In the genomic region with DNA sequence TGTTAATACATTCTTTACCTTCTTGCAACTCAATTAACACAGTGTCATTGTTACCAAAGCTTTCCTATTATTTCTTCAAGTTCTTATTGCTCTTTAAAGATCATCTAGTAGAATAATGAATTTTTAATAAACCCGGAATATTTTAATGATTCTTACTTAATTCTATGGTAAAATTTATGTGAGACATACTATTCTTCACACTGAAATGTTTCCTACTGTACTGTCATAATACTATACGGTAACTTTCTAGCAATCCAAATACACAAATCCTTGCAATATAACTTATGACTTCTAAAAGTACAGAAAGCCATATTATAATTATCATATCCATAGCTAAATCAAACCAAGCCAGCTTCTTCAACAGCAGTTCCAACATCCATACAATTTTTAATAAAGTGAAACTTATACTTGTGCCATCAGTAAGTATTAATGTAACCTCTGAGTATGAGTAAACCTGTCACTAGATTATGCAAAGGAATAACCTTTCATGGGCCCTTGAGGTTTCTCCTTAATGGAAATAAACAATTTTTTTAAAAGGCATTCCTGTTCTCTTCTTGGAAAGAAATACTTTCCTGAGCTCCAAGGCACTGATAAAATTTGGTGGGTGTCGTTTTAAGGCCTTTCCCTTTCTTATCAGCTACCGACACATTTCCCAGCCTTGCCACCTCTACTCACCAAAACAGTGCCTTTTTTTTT, we compare ENCODE assay signal across 1 cellular context.
A peak's percentile ranks its signal among the peaks of the same experiment; 100 is the strongest.
TF ChIP-seq lines count a peak whose summit lies in the region.

No MANE protein-coding gene starts in this region.

TF ChIP-seq in K562, 482 proteins besides CTCF, POLR2A, EP300 and RAD21 (continued from another document and continues in another):
- TF ChIP-seq, protein P1, sequence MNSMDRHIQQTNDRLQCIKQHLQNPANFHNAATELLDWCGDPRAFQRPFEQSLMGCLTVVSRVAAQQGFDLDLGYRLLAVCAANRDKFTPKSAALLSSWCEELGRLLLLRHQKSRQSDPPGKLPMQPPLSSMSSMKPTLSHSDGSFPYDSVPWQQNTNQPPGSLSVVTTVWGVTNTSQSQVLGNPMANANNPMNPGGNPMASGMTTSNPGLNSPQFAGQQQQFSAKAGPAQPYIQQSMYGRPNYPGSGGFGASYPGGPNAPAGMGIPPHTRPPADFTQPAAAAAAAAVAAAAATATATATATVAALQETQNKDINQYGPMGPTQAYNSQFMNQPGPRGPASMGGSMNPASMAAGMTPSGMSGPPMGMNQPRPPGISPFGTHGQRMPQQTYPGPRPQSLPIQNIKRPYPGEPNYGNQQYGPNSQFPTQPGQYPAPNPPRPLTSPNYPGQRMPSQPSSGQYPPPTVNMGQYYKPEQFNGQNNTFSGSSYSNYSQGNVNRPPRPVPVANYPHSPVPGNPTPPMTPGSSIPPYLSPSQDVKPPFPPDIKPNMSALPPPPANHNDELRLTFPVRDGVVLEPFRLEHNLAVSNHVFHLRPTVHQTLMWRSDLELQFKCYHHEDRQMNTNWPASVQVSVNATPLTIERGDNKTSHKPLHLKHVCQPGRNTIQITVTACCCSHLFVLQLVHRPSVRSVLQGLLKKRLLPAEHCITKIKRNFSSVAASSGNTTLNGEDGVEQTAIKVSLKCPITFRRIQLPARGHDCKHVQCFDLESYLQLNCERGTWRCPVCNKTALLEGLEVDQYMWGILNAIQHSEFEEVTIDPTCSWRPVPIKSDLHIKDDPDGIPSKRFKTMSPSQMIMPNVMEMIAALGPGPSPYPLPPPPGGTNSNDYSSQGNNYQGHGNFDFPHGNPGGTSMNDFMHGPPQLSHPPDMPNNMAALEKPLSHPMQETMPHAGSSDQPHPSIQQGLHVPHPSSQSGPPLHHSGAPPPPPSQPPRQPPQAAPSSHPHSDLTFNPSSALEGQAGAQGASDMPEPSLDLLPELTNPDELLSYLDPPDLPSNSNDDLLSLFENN (IDR thresholded peaks at IDR 0.05; ENCODE audit: low read depth in 2 of 2, low read length in 2 of 2), result peak in 1 of 2 experiments; percentile 92; a peak in 2 of 4 replicates
- TF ChIP-seq CHCHD3 (CRISPR knock-in tag; IDR thresholded peaks at IDR 0.05) (no peak), HLTF (IDR thresholded peaks at IDR 0.05) (no peak), ETV5 (CRISPR knock-in tag; IDR thresholded peaks at IDR 0.05; ENCODE audit: low read depth) (no peak), CBX3 (IDR thresholded peaks at IDR 0.05; ENCODE audit: borderline replicate concordance in 1 of 2, low read length in 2 of 2) (peak in 1 of 2 experiments; percentile 81; a peak in 1 of 3 replicates), ZNF830 (CRISPR knock-in tag; IDR thresholded peaks at IDR 0.05) (no peak), BRF1 (IDR thresholded peaks at IDR 0.05; ENCODE audit: borderline replicate concordance, extremely low read depth, insufficient read length) (no peak), SREBF2 (CRISPR knock-in tag; IDR thresholded peaks at IDR 0.05) (no peak), ZNF780A (CRISPR knock-in tag; IDR thresholded peaks at IDR 0.05) (no peak), EGR1 (conservative IDR thresholded peaks at IDR 0.05) (peak; percentile 86), ZNF699 (CRISPR knock-in tag; IDR thresholded peaks at IDR 0.05; ENCODE audit: insufficient replicate concordance) (no peak), TAF15 (IDR thresholded peaks at IDR 0.05; ENCODE audit: low read depth, low read length) (no peak), ZNF507 (tag; conservative IDR thresholded peaks at IDR 0.05) (no peak), ZNF140 (CRISPR knock-in tag; IDR thresholded peaks at IDR 0.05) (no peak), NCOR1 (IDR thresholded peaks at IDR 0.05) (peak; percentile 95), TEAD1 (CRISPR knock-in tag; IDR thresholded peaks at IDR 0.05) (peak in 1 of 2 experiments; percentile 84; a peak in 2 of 4 replicates), IRF2 (CRISPR knock-in tag; IDR thresholded peaks at IDR 0.05) (no peak), EZH2 (IDR thresholded peaks at IDR 0.05; ENCODE audit: borderline replicate concordance, low read depth, low read length) (no peak), ZBTB17 (CRISPR knock-in tag; IDR thresholded peaks at IDR 0.05) (no peak), COPS2 (conservative IDR thresholded peaks at IDR 0.05) (no peak), NFE2 (IDR thresholded peaks at IDR 0.05; ENCODE audit: low read depth) (no peak; the same call in 1 of the 2 replicates), FOSL1 (tag; conservative IDR thresholded peaks at IDR 0.05) (peak; percentile 87), RBM15 (IDR thresholded peaks at IDR 0.05; ENCODE audit: insufficient read depth, low read length) (no peak), SMC3 (conservative IDR thresholded peaks at IDR 0.05; ENCODE audit: insufficient read depth, low read depth, low read length) (no peak), RBFOX2 (IDR thresholded peaks at IDR 0.05; ENCODE audit: low read depth, low read length) (no peak), TGIF2 (CRISPR knock-in tag; IDR thresholded peaks at IDR 0.05) (no peak), ZNF408 (CRISPR knock-in tag; IDR thresholded peaks at IDR 0.05; ENCODE audit: low read depth) (no peak), GTF2A2 (tag; IDR thresholded peaks at IDR 0.05) (no peak), ZNF354B (CRISPR knock-in tag; IDR thresholded peaks at IDR 0.05) (no peak), FOXA3 (CRISPR knock-in tag; conservative IDR thresholded peaks at IDR 0.05 in 1 of 2, IDR thresholded peaks at IDR 0.05 in 1 of 2) (no peak), ZNF644 (tag; IDR thresholded peaks at IDR 0.05; ENCODE audit: low read depth) (no peak), PRMT5 (CRISPR knock-in tag; IDR thresholded peaks at IDR 0.05) (no peak), NEUROD1 (IDR thresholded peaks at IDR 0.05; ENCODE audit: borderline replicate concordance, low read depth, low read length, partially characterized antibody) (peak; percentile 83), TFAM (CRISPR knock-in tag; conservative IDR thresholded peaks at IDR 0.05) (no peak), NCOA1 (IDR thresholded peaks at IDR 0.05; ENCODE audit: low read depth) (peak; percentile 87), SAFB2 (IDR thresholded peaks at IDR 0.05; ENCODE audit: borderline replicate concordance, low read depth, low read length, severe bottlenecking) (no peak), TARDBP (IDR thresholded peaks at IDR 0.05) (no peak; the same call in 1 of the 2 replicates), JUN (IDR thresholded peaks at IDR 0.05; ENCODE audit: borderline replicate concordance, low read depth, low read length) (no peak), JUN (CRISPR knock-in tag; IDR thresholded peaks at IDR 0.05; ENCODE audit: borderline replicate concordance) (no peak), NR2F6 (CRISPR knock-in tag; IDR thresholded peaks at IDR 0.05) (no peak)
- TF ChIP-seq, protein P2, sequence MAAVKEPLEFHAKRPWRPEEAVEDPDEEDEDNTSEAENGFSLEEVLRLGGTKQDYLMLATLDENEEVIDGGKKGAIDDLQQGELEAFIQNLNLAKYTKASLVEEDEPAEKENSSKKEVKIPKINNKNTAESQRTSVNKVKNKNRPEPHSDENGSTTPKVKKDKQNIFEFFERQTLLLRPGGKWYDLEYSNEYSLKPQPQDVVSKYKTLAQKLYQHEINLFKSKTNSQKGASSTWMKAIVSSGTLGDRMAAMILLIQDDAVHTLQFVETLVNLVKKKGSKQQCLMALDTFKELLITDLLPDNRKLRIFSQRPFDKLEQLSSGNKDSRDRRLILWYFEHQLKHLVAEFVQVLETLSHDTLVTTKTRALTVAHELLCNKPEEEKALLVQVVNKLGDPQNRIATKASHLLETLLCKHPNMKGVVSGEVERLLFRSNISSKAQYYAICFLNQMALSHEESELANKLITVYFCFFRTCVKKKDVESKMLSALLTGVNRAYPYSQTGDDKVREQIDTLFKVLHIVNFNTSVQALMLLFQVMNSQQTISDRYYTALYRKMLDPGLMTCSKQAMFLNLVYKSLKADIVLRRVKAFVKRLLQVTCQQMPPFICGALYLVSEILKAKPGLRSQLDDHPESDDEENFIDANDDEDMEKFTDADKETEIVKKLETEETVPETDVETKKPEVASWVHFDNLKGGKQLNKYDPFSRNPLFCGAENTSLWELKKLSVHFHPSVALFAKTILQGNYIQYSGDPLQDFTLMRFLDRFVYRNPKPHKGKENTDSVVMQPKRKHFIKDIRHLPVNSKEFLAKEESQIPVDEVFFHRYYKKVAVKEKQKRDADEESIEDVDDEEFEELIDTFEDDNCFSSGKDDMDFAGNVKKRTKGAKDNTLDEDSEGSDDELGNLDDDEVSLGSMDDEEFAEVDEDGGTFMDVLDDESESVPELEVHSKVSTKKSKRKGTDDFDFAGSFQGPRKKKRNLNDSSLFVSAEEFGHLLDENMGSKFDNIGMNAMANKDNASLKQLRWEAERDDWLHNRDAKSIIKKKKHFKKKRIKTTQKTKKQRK (IDR thresholded peaks at IDR 0.05; ENCODE audit: borderline replicate concordance, low read depth, low read length), result no peak
- TF ChIP-seq, protein P3, sequence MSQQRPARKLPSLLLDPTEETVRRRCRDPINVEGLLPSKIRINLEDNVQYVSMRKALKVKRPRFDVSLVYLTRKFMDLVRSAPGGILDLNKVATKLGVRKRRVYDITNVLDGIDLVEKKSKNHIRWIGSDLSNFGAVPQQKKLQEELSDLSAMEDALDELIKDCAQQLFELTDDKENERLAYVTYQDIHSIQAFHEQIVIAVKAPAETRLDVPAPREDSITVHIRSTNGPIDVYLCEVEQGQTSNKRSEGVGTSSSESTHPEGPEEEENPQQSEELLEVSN (IDR thresholded peaks at IDR 0.05; ENCODE audit: borderline replicate concordance in 1 of 2, extremely low read depth in 1 of 2, insufficient read depth in 1 of 2, insufficient read length in 1 of 2, low read depth in 1 of 2, low read length in 1 of 2, poor library complexity in 1 of 2, severe bottlenecking in 1 of 2), result no peak
- TF ChIP-seq, protein P4, sequence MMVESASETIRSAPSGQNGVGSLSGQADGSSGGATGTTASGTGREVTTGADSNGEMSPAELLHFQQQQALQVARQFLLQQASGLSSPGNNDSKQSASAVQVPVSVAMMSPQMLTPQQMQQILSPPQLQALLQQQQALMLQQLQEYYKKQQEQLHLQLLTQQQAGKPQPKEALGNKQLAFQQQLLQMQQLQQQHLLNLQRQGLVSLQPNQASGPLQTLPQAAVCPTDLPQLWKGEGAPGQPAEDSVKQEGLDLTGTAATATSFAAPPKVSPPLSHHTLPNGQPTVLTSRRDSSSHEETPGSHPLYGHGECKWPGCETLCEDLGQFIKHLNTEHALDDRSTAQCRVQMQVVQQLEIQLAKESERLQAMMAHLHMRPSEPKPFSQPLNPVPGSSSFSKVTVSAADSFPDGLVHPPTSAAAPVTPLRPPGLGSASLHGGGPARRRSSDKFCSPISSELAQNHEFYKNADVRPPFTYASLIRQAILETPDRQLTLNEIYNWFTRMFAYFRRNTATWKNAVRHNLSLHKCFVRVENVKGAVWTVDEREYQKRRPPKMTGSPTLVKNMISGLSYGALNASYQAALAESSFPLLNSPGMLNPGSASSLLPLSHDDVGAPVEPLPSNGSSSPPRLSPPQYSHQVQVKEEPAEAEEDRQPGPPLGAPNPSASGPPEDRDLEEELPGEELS (CRISPR knock-in tag; IDR thresholded peaks at IDR 0.05; ENCODE audit: borderline replicate concordance), result no peak
- TF ChIP-seq, protein P5, sequence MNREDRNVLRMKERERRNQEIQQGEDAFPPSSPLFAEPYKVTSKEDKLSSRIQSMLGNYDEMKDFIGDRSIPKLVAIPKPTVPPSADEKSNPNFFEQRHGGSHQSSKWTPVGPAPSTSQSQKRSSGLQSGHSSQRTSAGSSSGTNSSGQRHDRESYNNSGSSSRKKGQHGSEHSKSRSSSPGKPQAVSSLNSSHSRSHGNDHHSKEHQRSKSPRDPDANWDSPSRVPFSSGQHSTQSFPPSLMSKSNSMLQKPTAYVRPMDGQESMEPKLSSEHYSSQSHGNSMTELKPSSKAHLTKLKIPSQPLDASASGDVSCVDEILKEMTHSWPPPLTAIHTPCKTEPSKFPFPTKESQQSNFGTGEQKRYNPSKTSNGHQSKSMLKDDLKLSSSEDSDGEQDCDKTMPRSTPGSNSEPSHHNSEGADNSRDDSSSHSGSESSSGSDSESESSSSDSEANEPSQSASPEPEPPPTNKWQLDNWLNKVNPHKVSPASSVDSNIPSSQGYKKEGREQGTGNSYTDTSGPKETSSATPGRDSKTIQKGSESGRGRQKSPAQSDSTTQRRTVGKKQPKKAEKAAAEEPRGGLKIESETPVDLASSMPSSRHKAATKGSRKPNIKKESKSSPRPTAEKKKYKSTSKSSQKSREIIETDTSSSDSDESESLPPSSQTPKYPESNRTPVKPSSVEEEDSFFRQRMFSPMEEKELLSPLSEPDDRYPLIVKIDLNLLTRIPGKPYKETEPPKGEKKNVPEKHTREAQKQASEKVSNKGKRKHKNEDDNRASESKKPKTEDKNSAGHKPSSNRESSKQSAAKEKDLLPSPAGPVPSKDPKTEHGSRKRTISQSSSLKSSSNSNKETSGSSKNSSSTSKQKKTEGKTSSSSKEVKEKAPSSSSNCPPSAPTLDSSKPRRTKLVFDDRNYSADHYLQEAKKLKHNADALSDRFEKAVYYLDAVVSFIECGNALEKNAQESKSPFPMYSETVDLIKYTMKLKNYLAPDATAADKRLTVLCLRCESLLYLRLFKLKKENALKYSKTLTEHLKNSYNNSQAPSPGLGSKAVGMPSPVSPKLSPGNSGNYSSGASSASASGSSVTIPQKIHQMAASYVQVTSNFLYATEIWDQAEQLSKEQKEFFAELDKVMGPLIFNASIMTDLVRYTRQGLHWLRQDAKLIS (CRISPR knock-in tag; IDR thresholded peaks at IDR 0.05), result no peak
- TF ChIP-seq, protein P6, sequence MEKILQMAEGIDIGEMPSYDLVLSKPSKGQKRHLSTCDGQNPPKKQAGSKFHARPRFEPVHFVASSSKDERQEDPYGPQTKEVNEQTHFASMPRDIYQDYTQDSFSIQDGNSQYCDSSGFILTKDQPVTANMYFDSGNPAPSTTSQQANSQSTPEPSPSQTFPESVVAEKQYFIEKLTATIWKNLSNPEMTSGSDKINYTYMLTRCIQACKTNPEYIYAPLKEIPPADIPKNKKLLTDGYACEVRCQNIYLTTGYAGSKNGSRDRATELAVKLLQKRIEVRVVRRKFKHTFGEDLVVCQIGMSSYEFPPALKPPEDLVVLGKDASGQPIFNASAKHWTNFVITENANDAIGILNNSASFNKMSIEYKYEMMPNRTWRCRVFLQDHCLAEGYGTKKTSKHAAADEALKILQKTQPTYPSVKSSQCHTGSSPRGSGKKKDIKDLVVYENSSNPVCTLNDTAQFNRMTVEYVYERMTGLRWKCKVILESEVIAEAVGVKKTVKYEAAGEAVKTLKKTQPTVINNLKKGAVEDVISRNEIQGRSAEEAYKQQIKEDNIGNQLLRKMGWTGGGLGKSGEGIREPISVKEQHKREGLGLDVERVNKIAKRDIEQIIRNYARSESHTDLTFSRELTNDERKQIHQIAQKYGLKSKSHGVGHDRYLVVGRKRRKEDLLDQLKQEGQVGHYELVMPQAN (IDR thresholded peaks at IDR 0.05; ENCODE audit: borderline replicate concordance), result no peak
- TF ChIP-seq, protein P7, sequence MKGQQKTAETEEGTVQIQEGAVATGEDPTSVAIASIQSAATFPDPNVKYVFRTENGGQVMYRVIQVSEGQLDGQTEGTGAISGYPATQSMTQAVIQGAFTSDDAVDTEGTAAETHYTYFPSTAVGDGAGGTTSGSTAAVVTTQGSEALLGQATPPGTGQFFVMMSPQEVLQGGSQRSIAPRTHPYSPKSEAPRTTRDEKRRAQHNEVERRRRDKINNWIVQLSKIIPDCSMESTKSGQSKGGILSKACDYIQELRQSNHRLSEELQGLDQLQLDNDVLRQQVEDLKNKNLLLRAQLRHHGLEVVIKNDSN (CRISPR knock-in tag; IDR thresholded peaks at IDR 0.05), result no peak
- TF ChIP-seq, protein P8, sequence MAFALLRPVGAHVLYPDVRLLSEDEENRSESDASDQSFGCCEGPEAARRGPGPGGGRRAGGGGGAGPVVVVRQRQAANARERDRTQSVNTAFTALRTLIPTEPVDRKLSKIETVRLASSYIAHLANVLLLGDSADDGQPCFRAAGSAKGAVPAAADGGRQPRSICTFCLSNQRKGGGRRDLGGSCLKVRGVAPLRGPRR (CRISPR knock-in tag; IDR thresholded peaks at IDR 0.05), result no peak
